1 cellular context compared by ENCODE assay signal in genomic region chr13:32535140-32535539, GRCh38.
TF ChIP-seq lines count a peak whose summit lies in the region.

No MANE protein-coding gene starts in this region.

TF ChIP-seq in HepG2, 621 proteins besides CTCF, POLR2A, EP300 and RAD21:
- TF ChIP-seq, protein P1, sequence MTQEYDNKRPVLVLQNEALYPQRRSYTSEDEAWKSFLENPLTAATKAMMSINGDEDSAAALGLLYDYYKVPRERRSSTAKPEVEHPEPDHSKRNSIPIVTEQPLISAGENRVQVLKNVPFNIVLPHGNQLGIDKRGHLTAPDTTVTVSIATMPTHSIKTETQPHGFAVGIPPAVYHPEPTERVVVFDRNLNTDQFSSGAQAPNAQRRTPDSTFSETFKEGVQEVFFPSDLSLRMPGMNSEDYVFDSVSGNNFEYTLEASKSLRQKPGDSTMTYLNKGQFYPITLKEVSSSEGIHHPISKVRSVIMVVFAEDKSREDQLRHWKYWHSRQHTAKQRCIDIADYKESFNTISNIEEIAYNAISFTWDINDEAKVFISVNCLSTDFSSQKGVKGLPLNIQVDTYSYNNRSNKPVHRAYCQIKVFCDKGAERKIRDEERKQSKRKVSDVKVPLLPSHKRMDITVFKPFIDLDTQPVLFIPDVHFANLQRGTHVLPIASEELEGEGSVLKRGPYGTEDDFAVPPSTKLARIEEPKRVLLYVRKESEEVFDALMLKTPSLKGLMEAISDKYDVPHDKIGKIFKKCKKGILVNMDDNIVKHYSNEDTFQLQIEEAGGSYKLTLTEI (CRISPR knock-in tag; conservative IDR thresholded peaks at IDR 0.05) = no peak
- TF ChIP-seq ZBTB43 (CRISPR knock-in tag; conservative IDR thresholded peaks at IDR 0.05) (no peak), AFF4 (CRISPR knock-in tag; IDR thresholded peaks at IDR 0.05) (no peak), NFE2 (CRISPR knock-in tag; IDR thresholded peaks at IDR 0.05) (no peak), RBFOX2 (IDR thresholded peaks at IDR 0.05; ENCODE audit: low read depth, low read length) (0 out of 2 replicates have a peak, but pooled peaks have one; percentile 21)
